Comparison of ENCODE assay signal across 8 cellular contexts in genomic region chr15:41332788-41333527, GRCh38. TPM values are rescaled to one million over a fixed set of nuclear protein-coding genes. Genes with fewer than 3 reads are reported as not detected.
A peak's percentile ranks its signal among the peaks of the same experiment; 100 is the strongest.
DNase-seq lines count a peak whose midpoint lies in the region; ATAC-seq, FAIRE-seq and TF ChIP-seq lines count a peak whose summit lies in the region.

NUSAP1 (plus strand) TSS chr15:41332881; CDS start chr15:41332958, 77 bp downstream.

- CTCF ChIA-PET in GM12878 (lab: Yijun Ruan, JAX) = interaction anchor here (0.5 to 3.0 kb wide), 16 partner anchors 10 to 427 kb away, joined by 3 to 16 read pairs (median 4); partner anchors contain the start of genes CHP1, EXD1 and INO80

- POLR2A ChIA-PET in GM12878 (lab: Charles Lee) = interaction anchor here (0.6 to 2.3 kb wide), 13 partner anchors 9 to 125 kb away, joined by 3 to 11 read pairs (median 4); partner anchors contain the start of gene CHP1

- no peak for DNase-seq in activated T-cell treated with anti-CD3 and anti-CD28 coated beads, Interleukin-2, amount 50 U/mL, for 4 hours
- no peak for DNase-seq in activated T-cell treated with anti-CD3 and anti-CD28 coated beads, Interleukin-2, amount 50 U/mL, for 1 hour
- DNase-seq in NCI-H146 (lab: John Stamatoyannopoulos, UW) = peak; percentile 58
- DNase-seq in GM12878 (ENCODE audit: low read depth, low spot score) = no peak
- no peak for DNase-seq in keratinocyte (ENCODE audit: low read depth, low spot score)
- DNase-seq in stomach = no peak

- peaks cover 61% of the 10 kb centered on the region for H3K79me2 ChIP-seq in GM12878 (ENCODE audit: control insufficient read depth, insufficient read depth, low read length)
- H3K79me2 ChIP-seq in keratinocyte (ENCODE audit: control insufficient read depth, insufficient read depth, low read length) = peaks cover 40% of the 10 kb centered on the region

- in situ Hi-C loops in GM12878 (cut with MboI) = no loop called here

- no peak for TF ChIP-seq EP300 in GM12878 (IDR thresholded peaks at IDR 0.05; ENCODE audit: borderline replicate concordance in 1 of 2, control insufficient read depth in 1 of 2, low read depth in 2 of 2, low read length in 2 of 2)
- no peak for TF ChIP-seq EP300 in stomach (IDR thresholded peaks at IDR 0.05)

- dilution Hi-C loops in keratinocyte (cut with MboI; ENCODE audit: extremely low pct_ligation_motif_present, low sequenced_read_pairs) = no loop called here

- FAIRE-seq in GM12878 (lab: Jason Lieb, UNC) (peak; percentile 13), keratinocyte (lab: Jason Lieb, UNC) (no peak)

- peaks cover 31% of the 10 kb centered on the region for H3K4me1 Mint-ChIP-seq in activated T-cell treated with anti-CD3 and anti-CD28 coated beads, Interleukin-2, amount 50 U/mL, for 4 hours (ENCODE audit: low read depth)

- H3K36me3 Mint-ChIP-seq in activated T-cell treated with anti-CD3 and anti-CD28 coated beads, Interleukin-2, amount 50 U/mL, for 4 hours (ENCODE audit: insufficient read depth) = no peaks in the 10 kb centered on the region

- TSS peak; percentile 93 for BruUV-seq in GM12878 (replicated peaks; lab: Mats Ljungman, UMichigan)

- H3K36me3 ChIP-seq in GM12878 (ENCODE audit: control insufficient read depth in 2 of 2, insufficient read depth in 2 of 2, low read length in 1 of 2) (peaks cover 0 to 1% of the 10 kb centered on the region in 2 experiments; a peak in 2 of 4 replicates), keratinocyte (ENCODE audit: control insufficient read depth in 2 of 2, extremely low read depth in 1 of 2, insufficient read depth in 2 of 2, low read length in 2 of 2) (no peaks in the 10 kb centered on the region), stomach (no peaks in the 10 kb centered on the region)

- RAD21 ChIA-PET in GM12878 (lab: Charles Lee; ENCODE audit: unreplicated experiment) = interaction anchor here (0.6 to 1.8 kb wide), 14 partner anchors 9 to 1169 kb away, joined by 3 to 11 read pairs (median 3); partner anchors contain the start of gene CHP1

- WGBS in GM12878 (ENCODE audit: insufficient coverage, insufficient replicate concordance, low lambda C conversion rate, missing lambda C conversion rate) = 1% methylated on average over 39 of the region's 39 CpGs
- 0 to 1% (median 0%) methylated on average over 21 to 39 of the region's 39 CpGs for WGBS in stomach, 5 donors

- H3K27me3 Mint-ChIP-seq in activated T-cell treated with anti-CD3 and anti-CD28 coated beads, Interleukin-2, amount 50 U/mL, for 4 hours (ENCODE audit: low read depth) = no peaks in the 10 kb centered on the region

- H2AFZ ChIP-seq in GM12878 (ENCODE audit: control insufficient read depth, low read depth, low read length) = peak within 1 kb of the TSS; percentile 92
- peak within 1 kb of the TSS; percentile 100 for H2AFZ ChIP-seq in keratinocyte (ENCODE audit: control insufficient read depth, low read length)

- H3K27me3 ChIP-seq in GM12878 (replicated peaks in 1 of 2; ENCODE audit: control insufficient read depth in 2 of 2, insufficient read depth in 2 of 2, low read length in 1 of 2) (no peaks in the 10 kb centered on the region), keratinocyte (ENCODE audit: control insufficient read depth, extremely low read depth, insufficient read depth, low read length) (no peaks in the 10 kb centered on the region), stomach (no peaks in the 10 kb centered on the region)

- H3K27ac ChIP-seq in GM12878 (ENCODE audit: control insufficient read depth, insufficient read depth) (peak within 1 kb of the TSS; percentile 99), keratinocyte (ENCODE audit: control insufficient read depth, insufficient read depth, low read length) (peak within 1 kb of the TSS; percentile 80), stomach (peak within 1 kb of the TSS; percentile 58 to 85 (median 84))

- intact Hi-C loops in GM12878 (cut with micrococcal nuclease; ENCODE audit: unreplicated experiment) = loop anchor here (2.0 to 5.0 kb wide), 4 partner anchors 42 to 639 kb away; partner anchors contain the start of genes CHP1, EHD4, EXD1 and INO80
- intact Hi-C loops in stomach (cut with DNase I; ENCODE audit: low total_unique reads) = no loop called here

- H3K4me3 ChIP-seq in GM12878 (peak within 1 kb of the TSS; percentile 91), keratinocyte (ENCODE audit: control insufficient read depth in 2 of 3, extremely low read depth in 1 of 3, insufficient read depth in 2 of 3, low read depth in 1 of 3, low read length in 3 of 3) (peak within 1 kb of the TSS; percentile 77 to 95 (median 94)), stomach (peak within 1 kb of the TSS; percentile 77 to 96 (median 86))

- no peaks in the 10 kb centered on the region for H3K9me1 ChIP-seq in keratinocyte (ENCODE audit: control insufficient read depth, extremely low read depth, insufficient read depth, low read length)

- TF ChIP-seq CTCF in GM12878 (IDR thresholded peaks at IDR 0.05 in 2 of 3, conservative IDR thresholded peaks at IDR 0.05 in 1 of 3; ENCODE audit: control insufficient read depth in 2 of 3, extremely low read depth in 1 of 3, insufficient read depth in 1 of 3, low read depth in 3 of 3, low read length in 3 of 3) = no peak
- no peak for TF ChIP-seq CTCF in keratinocyte (optimal IDR thresholded peaks at IDR 0.05 in 1 of 3, IDR thresholded peaks at IDR 0.05 in 1 of 3, conservative IDR thresholded peaks at IDR 0.05 in 1 of 3; ENCODE audit: extremely low read depth in 1 of 3, insufficient read depth in 2 of 3, low read length in 3 of 3)
- TF ChIP-seq CTCF in stomach (IDR thresholded peaks at IDR 0.05) = no peak

- H4K20me1 ChIP-seq in GM12878 (ENCODE audit: control insufficient read depth, insufficient read depth) (no peaks in the 10 kb centered on the region), keratinocyte (ENCODE audit: control insufficient read depth, extremely low read depth, insufficient read depth, low read length) (no peaks in the 10 kb centered on the region)

- H3K9ac ChIP-seq in GM12878 (ENCODE audit: control insufficient read depth, insufficient read depth, low read length) = peak within 1 kb of the TSS; percentile 98
- peak within 1 kb of the TSS; percentile 92 for H3K9ac ChIP-seq in keratinocyte (ENCODE audit: control insufficient read depth, extremely low read depth, insufficient read depth, low read length)

- H3K9me3 ChIP-seq in GM12878 (replicated peaks; ENCODE audit: control insufficient read depth, insufficient read depth, low read length) (no peaks in the 10 kb centered on the region), keratinocyte (ENCODE audit: control insufficient read depth, low read depth, low read length) (no peaks in the 10 kb centered on the region), stomach (no peaks in the 10 kb centered on the region)

- H3K4me2 ChIP-seq in GM12878 (ENCODE audit: control insufficient read depth, insufficient read depth) (peak within 1 kb of the TSS; percentile 91), keratinocyte (ENCODE audit: control insufficient read depth, extremely low read depth, insufficient read depth, low read depth, low read length) (peak within 1 kb of the TSS; percentile 93)

- H3K4me1 ChIP-seq in GM12878 (ENCODE audit: control insufficient read depth, insufficient read depth, low read length) = no peaks in the 10 kb centered on the region; the same call in 1 of the 2 replicates
- H3K4me1 ChIP-seq in keratinocyte (ENCODE audit: control insufficient read depth, extremely low read depth, insufficient read depth, low read length) = peaks cover 26% of the 10 kb centered on the region
- peaks cover 10 to 33% (median 20%) of the 10 kb centered on the region in 4 donors for H3K4me1 ChIP-seq in stomach

- TF ChIP-seq RAD21 in GM12878 (IDR thresholded peaks at IDR 0.05; ENCODE audit: insufficient read depth, low read depth, low read length) = no peak

- SMC1A ChIA-PET in GM12878 (lab: Charles Lee; ENCODE audit: uncharacterized antibody, unreplicated experiment) = interaction anchor here (0.6 to 1.9 kb wide), 12 partner anchors 9 to 430 kb away, joined by 3 to 14 read pairs (median 4); partner anchors contain the start of gene CHP1

- peak within 1 kb of the TSS; percentile 99 for H3K4me3 Mint-ChIP-seq in activated T-cell treated with anti-CD3 and anti-CD28 coated beads, Interleukin-2, amount 50 U/mL, for 4 hours

- no peaks in the 10 kb centered on the region for H3K9me3 Mint-ChIP-seq in activated T-cell treated with anti-CD3 and anti-CD28 coated beads, Interleukin-2, amount 50 U/mL, for 4 hours

- ATAC-seq in activated T-cell treated with anti-CD3 and anti-CD28 coated beads, Interleukin-2, amount 50 U/mL, for 4 hours = peak; percentile 4 to 8
- ATAC-seq in HG02571 (IDR thresholded peaks at IDR 0.05; ENCODE audit: unreplicated experiment) = peak; percentile 13
- peak; percentile 47 for ATAC-seq in GM12878
- no peak for ATAC-seq in GM19395 (IDR thresholded peaks at IDR 0.05; ENCODE audit: unreplicated experiment)

- TF ChIP-seq POLR2A in GM12878 (IDR thresholded peaks at IDR 0.05; ENCODE audit: low read depth, low read length) = peak; percentile 82; the same call in 1 of the 2 replicates
- peak in 2 of 4 donors; percentile 18 to 55 for TF ChIP-seq POLR2A in stomach (IDR thresholded peaks at IDR 0.05)

RNA-seq across cellular contexts. Expression of gene NUSAP1, which starts in this region (rescaled TPM):
- 10 to 100 TPM; 10.1 to 19.0 (median 18.5) TPM for total RNA-seq in activated T-cell treated with anti-CD3 and anti-CD28 coated beads, Interleukin-2, amount 50 U/mL, for 4 hours
- 172 and 179 TPM in 2 replicates for total RNA-seq in GM12878 (2013; cell fraction: nucleolus; rRNA removed)
- total RNA-seq in GM12878 (2014; rRNA removed) = 158 and 182 TPM in 2 replicates
- total RNA-seq in GM12878 (2014; rRNA removed; fragmentation: Illumina TruSeq; extraction: Trizol) = 291 and 299 TPM in 2 replicates
- total RNA-seq in GM12878 (2021) = 172 and 174 TPM in 2 replicates
- 149 TPM for polyA plus RNA-seq in GM12878 (2011; ENCODE audit: low read depth)
- 227 and 284 TPM in 2 replicates for polyA plus RNA-seq in GM12878 (2011; rRNA removed)
- polyA plus RNA-seq in GM12878 (2011; cell fraction: cytosol; rRNA removed) = 175 and 189 TPM in 2 replicates
- 186 and 214 TPM in 2 replicates for polyA plus RNA-seq in GM12878 (2011; cell fraction: nucleus; rRNA removed)
- polyA plus RNA-seq in GM12878 (2012) = 83.4 and 102 TPM in 2 replicates
- 269 and 367 TPM in 2 replicates for polyA plus RNA-seq in GM12878 (2014; fragmentation: Illumina TruSeq; extraction: Trizol)
- 100 to 1,000 TPM; 228 to 231 TPM for polyA plus RNA-seq in GM12878 (2014; fragmentation: Nextera tagmentation; extraction: Ambion mirVana)
- polyA plus RNA-seq in GM12878 (2014; rRNA removed) = 208 and 252 TPM in 2 replicates
- polyA plus RNA-seq in GM12878 (2016; fragmentation: Nextera tagmentation; extraction: Ambion mirVana) = 100 to 1,000 TPM; 310 to 315 TPM
- polyA minus RNA-seq in GM12878 (2011; rRNA and poly(A)+ RNA removed) = 134 and 136 TPM in 2 replicates
- 60.9 and 82.7 TPM in 2 replicates for polyA minus RNA-seq in GM12878 (2011; cell fraction: cytosol; rRNA and poly(A)+ RNA removed)
- polyA minus RNA-seq in GM12878 (2011; cell fraction: nucleus; rRNA and poly(A)+ RNA removed) = 103 and 142 TPM in 2 replicates
- 8.4 to 39.5 TPM (median 38.4 TPM) in 3 replicates for polyA plus RNA-seq in keratinocyte
- 0.61 TPM for polyA plus RNA-seq in keratinocyte (2011; ENCODE audit: low read depth)
- 7.9 and 10.6 TPM in 2 replicates for polyA plus RNA-seq in keratinocyte (2011; cell fraction: cytosol; rRNA removed)
- 12.8 and 16.7 TPM in 2 replicates for polyA plus RNA-seq in keratinocyte (2011; cell fraction: nucleus; rRNA removed)
- 1.4 and 33.8 TPM in 2 replicates for polyA plus RNA-seq in keratinocyte (2012; ENCODE audit: low replicate concordance)
- 5.9 to 31.4 TPM (median 27.5 TPM) in 3 replicates for polyA minus RNA-seq in keratinocyte
- 3.8 TPM for polyA minus RNA-seq in keratinocyte (2011; cell fraction: cytosol; rRNA and poly(A)+ RNA removed)
- polyA minus RNA-seq in keratinocyte (2011; cell fraction: nucleus; rRNA and poly(A)+ RNA removed) = 3.9 and 5.3 TPM in 2 replicates
- 10 to 100 TPM in 3 of 5 donors, 1 to 10 TPM in 2; 2.9 to 55.8 (median 33.4) TPM for total RNA-seq in stomach
- polyA plus RNA-seq in stomach = 10 to 100 TPM in 1 of 3 donors, 1 to 10 TPM in 2; 3.4 to 18.5 (median 6.4) TPM
